ENCODE assay signal across 30 cellular contexts in the genomic region with DNA sequence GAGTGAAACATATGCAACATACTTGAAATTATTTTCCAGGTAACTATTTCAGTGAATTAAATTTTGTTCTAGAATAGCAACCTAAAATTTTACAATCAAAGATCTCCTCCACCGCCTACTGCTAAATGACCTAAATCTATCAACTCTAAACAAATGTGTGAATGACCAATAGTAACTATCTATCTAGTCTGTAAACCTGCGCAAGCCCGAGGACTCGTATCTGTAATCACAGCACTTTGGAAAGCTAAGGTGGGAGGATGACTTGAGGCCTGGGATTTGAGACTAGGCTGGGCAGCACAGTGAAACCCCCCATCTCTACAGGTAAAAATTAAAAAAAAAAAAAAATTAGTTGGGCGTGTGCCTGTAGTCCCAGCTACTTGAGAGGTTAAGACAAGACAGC.
"Had no signal": no experiment of that assay in that cellular context is flagged by ENCODE, and none has a peak within 500 bp of the region (broad histone marks: within the 10 kb centered on the region; RNA-seq: fewer than 3 reads in every experiment).

No MANE protein-coding gene starts in this region.

- H3K27ac ChIP-seq: adrenal gland, VCaP had no signal

- DNase-seq: activated B cell treated with CpG ODN at 0.5 μM for 24 hours; activated CD4-positive, alpha-beta memory T cell treated with anti-CD3 and anti-CD28 coated beads for 36 hours; activated CD4-positive, alpha-beta T cell treated with anti-CD3 and anti-CD28 coated beads for 4 hours; activated CD4-positive, alpha-beta T cell treated with anti-CD3 and anti-CD28 coated beads, Interleukin-2, amount 10 ng/mL, durations not matched to agents 24 days and 14 days; activated CD4-positive, alpha-beta T cell treated with anti-CD3 and anti-CD28 coated beads, Interleukin-2, amount 50 U/mL, for 1 hour; activated CD4-positive, alpha-beta T cell treated with anti-CD3 and anti-CD28 coated beads, Interleukin-2, amount 50 U/mL, for 4 hours; activated CD4-positive, CD25-positive, alpha-beta regulatory T cell treated with anti-CD3 and anti-CD28 coated beads, Interleukin-2, amount 50 U/mL, for 72 hours; activated CD8-positive, alpha-beta memory T cell treated with anti-CD3 and anti-CD28 coated beads, Interleukin-2, amount 50 U/mL, for 4 hours; activated CD8-positive, alpha-beta T cell treated with anti-CD3 and anti-CD28 coated beads for 36 hours; activated effector memory CD4-positive, alpha-beta T cell treated with anti-CD3 and anti-CD28 coated beads, Interleukin-2, amount 50 U/mL, for 16 hours; activated gamma-delta T cell treated with Interleukin-2 at 50 U/mL for 16 hours; activated naive CD4-positive, alpha-beta T cell; activated naive CD4-positive, alpha-beta T cell treated with anti-CD3 and anti-CD28 coated beads for 36 hours; activated naive CD4-positive, alpha-beta T cell treated with anti-CD3 and anti-CD28 coated beads, Interleukin-2, amount 50 U/mL, for 16 hours; activated naive CD8-positive, alpha-beta T cell treated with anti-CD3 and anti-CD28 coated beads for 36 hours; activated T-cell treated with anti-CD3 and anti-CD28 coated beads for 4 hours; activated T-cell treated with anti-CD3 and anti-CD28 coated beads, Interleukin-2, amount 50 U/mL, for 1 hour; activated T-cell treated with anti-CD3 and anti-CD28 coated beads, Interleukin-2, amount 50 U/mL, for 4 hours; activated T-cell treated with anti-CD3 and anti-CD28 coated beads, Interleukin-2, amount 50 U/mL, for 72 hours; adrenal gland; amniotic stem cell; aorta; central memory CD4-positive, alpha-beta T cell; cerebellar nuclear complex; T-helper 1 cell; T-helper 2 cell; T-helper 9 cell had no signal

- H3K36me3 ChIP-seq: adrenal gland had no signal

- H3K4me3 ChIP-seq: adrenal gland had no signal

- H3K27me3 ChIP-seq: adrenal gland had no signal

- H3K9me3 ChIP-seq: adrenal gland had no signal

- ATAC-seq: activated CD8-positive, alpha-beta T cell treated with anti-CD3 and anti-CD28 coated beads for 36 hours; activated naive CD4-positive, alpha-beta T cell treated with anti-CD3 and anti-CD28 coated beads, Interleukin-2, amount 50 U/mL, for 72 hours; activated T-cell treated with anti-CD3 and anti-CD28 coated beads, Interleukin-2, amount 50 U/mL, for 4 hours; activated T-cell treated with anti-CD3 and anti-CD28 coated beads, Interleukin-2, amount 50 U/mL, for 72 hours; activated T-helper 17 cell treated with anti-CD3 and anti-CD28 coated beads, Interleukin-2, amount 50 U/mL, for 72 hours had no signal

- H3K4me1 ChIP-seq: adrenal gland had no signal
